ENCODE assay signal across 27 cellular contexts in genomic region chr21:45704311-45705108, GRCh38.
"Had no signal": no experiment of that assay in that cellular context is flagged by ENCODE, and none has a peak within 500 bp of the region (broad histone marks: within the 10 kb centered on the region; RNA-seq: fewer than 3 reads in every experiment).

No MANE protein-coding gene starts in this region.

- H3K27me3 Mint-ChIP-seq: stimulated activated naive CD8-positive, alpha-beta T cell treated with anti-CD3 and anti-CD28 coated beads, Interleukin-15, Interleukin-2, amounts not matched to agents 100 ng/mL and 50 ng/mL, for 24 hours had no signal

- H3K36me3 ChIP-seq: left ventricle myocardium inferior, ovary, prostate gland, suprapubic skin, thoracic aorta, tibial artery, upper lobe of right lung had no signal

- H3K4me3 ChIP-seq: left ventricle myocardium inferior, lung, ovary, prostate gland, skin epidermis, suprapubic skin, thoracic aorta, tibial artery, upper lobe of right lung had no signal

- H3K9me3 Mint-ChIP-seq: immature natural killer cell; mesothelial cell of epicardium; naive B cell; natural killer cell; stimulated activated effector memory CD8-positive, alpha-beta T cell treated with anti-CD3 and anti-CD28 coated beads, Interleukin-12 subunit alpha, Interleukin-12 subunit beta, amount 100 ng/mL, for 72 hours had no signal

- H3K27ac Mint-ChIP-seq: immature natural killer cell; mesothelial cell of epicardium; natural killer cell; stimulated activated effector memory CD8-positive, alpha-beta T cell treated with anti-CD3 and anti-CD28 coated beads, Interleukin-12 subunit alpha, Interleukin-12 subunit beta, amount 100 ng/mL, for 72 hours; stimulated activated naive CD8-positive, alpha-beta T cell treated with anti-CD3 and anti-CD28 coated beads, Interleukin-15, Interleukin-2, amounts not matched to agents 100 ng/mL and 50 ng/mL, for 24 hours had no signal

- H3K27ac ChIP-seq: left ventricle myocardium inferior, ovary, prostate gland, skin epidermis, suprapubic skin, thoracic aorta, tibial artery, upper lobe of right lung had no signal

- H3K4me3 Mint-ChIP-seq: immature natural killer cell; mesothelial cell of epicardium; naive B cell; natural killer cell; stimulated activated effector memory CD8-positive, alpha-beta T cell treated with anti-CD3 and anti-CD28 coated beads, Interleukin-12 subunit alpha, Interleukin-12 subunit beta, amount 100 ng/mL, for 72 hours; stimulated activated naive CD8-positive, alpha-beta T cell treated with anti-CD3 and anti-CD28 coated beads, Interleukin-15, Interleukin-2, amounts not matched to agents 100 ng/mL and 50 ng/mL, for 24 hours had no signal

- H3K4me1 ChIP-seq: left ventricle myocardium inferior, prostate gland, suprapubic skin, tibial artery, upper lobe of right lung had no signal

- H3K27me3 ChIP-seq: ovary, suprapubic skin, upper lobe of right lung had no signal

- H3K9me3 ChIP-seq: left ventricle myocardium inferior, ovary, prostate gland, suprapubic skin, thoracic aorta, tibial artery, upper lobe of right lung had no signal

- ATAC-seq: left colon; natural killer cell; sciatic nerve; stimulated activated effector memory CD8-positive, alpha-beta T cell treated with anti-CD3 and anti-CD28 coated beads, Interleukin-12 subunit alpha, Interleukin-12 subunit beta, amount 100 ng/mL, for 72 hours; upper lobe of right lung had no signal

- H3K36me3 Mint-ChIP-seq: immature natural killer cell; mesothelial cell of epicardium; natural killer cell; stimulated activated effector memory CD8-positive, alpha-beta T cell treated with anti-CD3 and anti-CD28 coated beads, Interleukin-12 subunit alpha, Interleukin-12 subunit beta, amount 100 ng/mL, for 72 hours had no signal

- DNase-seq: hypothalamus; immature natural killer cell; left colon; left ventricle myocardium inferior; mesendoderm; naive B cell; natural killer cell; ovary; posterior cingulate gyrus; retina; right cardiac atrium; stimulated activated CD4-positive, alpha-beta T cell treated with anti-CD3 and anti-CD28 coated beads, Interleukin-12 subunit alpha, Interleukin-12 subunit beta, amount 100 ng/mL, for 4 hours; stimulated activated CD4-positive, alpha-beta T cell treated with anti-CD3 and anti-CD28 coated beads, Interleukin-15, amount 100 ng/mL, for 24 hours; stimulated activated CD4-positive, alpha-beta T cell treated with anti-CD3 and anti-CD28 coated beads, Interleukin-4, amount 100 ng/mL, for 24 hours; stimulated activated naive CD4-positive, alpha-beta T cell; tibial artery; trophoblast cell; upper lobe of right lung had no signal
